In genomic region chr1:160043543-160043942, GRCh38 we compare ENCODE assay signal across 24 cellular contexts. TPM values are rescaled to one million over a fixed set of nuclear protein-coding genes. Genes with fewer than 3 reads are reported as not detected.
DNase-seq lines count a peak whose midpoint lies in the region; ATAC-seq, FAIRE-seq and TF ChIP-seq lines count a peak whose summit lies in the region.
"Had no signal": no experiment of that assay in that cellular context is flagged by ENCODE, and none has a peak within 500 bp of the region (broad histone marks: within the 10 kb centered on the region; RNA-seq: fewer than 3 reads in every experiment).

No MANE protein-coding gene starts in this region.

- no peak overlapping the region for H3K27ac ChIP-seq in HEK293 (ENCODE audit: extremely low read depth, low read depth, low read length)
- peak overlapping the region; percentile 30 for H3K27ac ChIP-seq in temporal lobe (ENCODE audit: low read depth, low read length)
- H3K27ac ChIP-seq: 22Rv1; A549; BLaER1 treated with 17β-estradiol and CSF1 and Interleukin-3, amounts not matched to agents 10 nM and 100 nM; C4-2B had no signal

- DNase-seq in T-helper 17 cell (no peak), islet precursor cell (peak; percentile 25), GM19239 (ENCODE audit: insufficient read length, low spot score) (no peak), kidney tubule cell (ENCODE audit: low spot score) (no peak), G401 (ENCODE audit: low spot score) (no peak)
- DNase-seq: AML-193; Caco-2; Calu3; CD4-positive, alpha-beta T cell; CD8-positive, alpha-beta T cell; DMS79 treated with DMSO at 0.1 percent for 48 hours; GDM1 had no signal

- in situ Hi-C loops in G401 (cut with HindIII; ENCODE audit: low sequenced_read_pairs): no loop called here

- H3K9me3 ChIP-seq in HEK293 (ENCODE audit: control insufficient read depth, insufficient read depth, low read depth, low read length) (no peaks in the 10 kb centered on the region), T-helper 17 cell (ENCODE audit: control insufficient read depth, low read length, poor library complexity, severe bottlenecking) (no peaks in the 10 kb centered on the region)
- H3K9me3 ChIP-seq: A549; BLaER1 treated with 17β-estradiol and CSF1 and Interleukin-3, amounts not matched to agents 10 nM and 100 nM; Caco-2 had no signal

- H3K4me3 ChIP-seq in HEK293 (ENCODE audit: low read depth, low read length): no peak overlapping the region
- H3K4me3 ChIP-seq: A549; BLaER1 treated with 17β-estradiol and CSF1 and Interleukin-3, amounts not matched to agents 10 nM and 100 nM; GM12878 had no signal

- H3K4me1 ChIP-seq in HEK293 (ENCODE audit: control insufficient read depth, insufficient read depth, low read length): no peaks in the 10 kb centered on the region
- H3K4me1 ChIP-seq: Caco-2 had no signal

- H3K27me3 Mint-ChIP-seq in T-helper 17 cell: peaks cover 40% of the 10 kb centered on the region

- no peak for TF ChIP-seq CTCF in HEK293 (tag by site-specific recombination; IDR thresholded peaks at IDR 0.05)

- peaks cover 1% of the 10 kb centered on the region for H3K36me3 Mint-ChIP-seq in T-helper 17 cell (ENCODE audit: low read depth)
- H3K36me3 Mint-ChIP-seq: CD8-positive, alpha-beta T cell had no signal

- ATAC-seq in T-helper 17 cell: no peak
- ATAC-seq: A549; CD8-positive, alpha-beta T cell; GM12878 had no signal

- no peak overlapping the region for H3K27ac Mint-ChIP-seq in T-helper 17 cell
- H3K27ac Mint-ChIP-seq: B cell; CD4-positive, alpha-beta T cell; CD8-positive, alpha-beta T cell had no signal

- peaks cover 13% of the 10 kb centered on the region for H3K4me1 Mint-ChIP-seq in T-helper 17 cell

- POLR2A ChIA-PET in HEK293 (lab: Yijun Ruan, JAX): no interaction called here

- no peak for FAIRE-seq in GM19239 (lab: Jason Lieb, UNC)
- FAIRE-seq: A549, D721Med, GM12878, GM12892, GM18507 had no signal

- no peaks in the 10 kb centered on the region for H3K36me3 ChIP-seq in HEK293 (ENCODE audit: control insufficient read depth in 2 of 2, insufficient read depth in 1 of 2, low read length in 2 of 2)
- H3K36me3 ChIP-seq: BLaER1 treated with 17β-estradiol and CSF1 and Interleukin-3, amounts not matched to agents 10 nM and 100 nM had no signal

- CTCF ChIA-PET in HEK293 (lab: Yijun Ruan, JAX): interaction anchor here (0.6 to 25.0 kb wide), 6 partner anchors 11 to 921 kb away, joined by 3 to 541 read pairs (median 3); partner anchors contain the start of gene KCNJ9

- peak overlapping the region; percentile 10 for H3K4me3 Mint-ChIP-seq in T-helper 17 cell
- H3K4me3 Mint-ChIP-seq: B cell; CD4-positive, alpha-beta T cell; CD8-positive, alpha-beta T cell had no signal

TF ChIP-seq in HEK293, 187 proteins besides CTCF, POLR2A, EP300 and RAD21:
- TF ChIP-seq, protein P1, sequence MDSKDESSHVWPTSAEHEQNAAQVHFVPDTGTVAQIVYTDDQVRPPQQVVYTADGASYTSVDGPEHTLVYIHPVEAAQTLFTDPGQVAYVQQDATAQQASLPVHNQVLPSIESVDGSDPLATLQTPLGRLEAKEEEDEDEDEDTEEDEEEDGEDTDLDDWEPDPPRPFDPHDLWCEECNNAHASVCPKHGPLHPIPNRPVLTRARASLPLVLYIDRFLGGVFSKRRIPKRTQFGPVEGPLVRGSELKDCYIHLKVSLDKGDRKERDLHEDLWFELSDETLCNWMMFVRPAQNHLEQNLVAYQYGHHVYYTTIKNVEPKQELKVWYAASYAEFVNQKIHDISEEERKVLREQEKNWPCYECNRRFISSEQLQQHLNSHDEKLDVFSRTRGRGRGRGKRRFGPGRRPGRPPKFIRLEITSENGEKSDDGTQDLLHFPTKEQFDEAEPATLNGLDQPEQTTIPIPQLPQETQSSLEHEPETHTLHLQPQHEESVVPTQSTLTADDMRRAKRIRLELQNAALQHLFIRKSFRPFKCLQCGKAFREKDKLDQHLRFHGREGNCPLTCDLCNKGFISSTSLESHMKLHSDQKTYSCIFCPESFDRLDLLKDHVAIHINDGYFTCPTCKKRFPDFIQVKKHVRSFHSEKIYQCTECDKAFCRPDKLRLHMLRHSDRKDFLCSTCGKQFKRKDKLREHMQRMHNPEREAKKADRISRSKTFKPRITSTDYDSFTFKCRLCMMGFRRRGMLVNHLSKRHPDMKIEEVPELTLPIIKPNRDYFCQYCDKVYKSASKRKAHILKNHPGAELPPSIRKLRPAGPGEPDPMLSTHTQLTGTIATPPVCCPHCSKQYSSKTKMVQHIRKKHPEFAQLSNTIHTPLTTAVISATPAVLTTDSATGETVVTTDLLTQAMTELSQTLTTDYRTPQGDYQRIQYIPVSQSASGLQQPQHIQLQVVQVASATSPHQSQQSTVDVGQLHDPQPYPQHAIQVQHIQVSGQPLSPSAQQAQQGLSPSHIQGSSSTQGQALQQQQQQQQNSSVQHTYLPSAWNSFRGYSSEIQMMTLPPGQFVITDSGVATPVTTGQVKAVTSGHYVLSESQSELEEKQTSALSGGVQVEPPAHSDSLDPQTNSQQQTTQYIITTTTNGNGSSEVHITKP (tag by site-specific recombination; IDR thresholded peaks at IDR 0.05): peak; percentile 90
- TF ChIP-seq ZNF175 (tag by site-specific recombination; IDR thresholded peaks at IDR 0.05) (no peak), ZNF391 (tag by site-specific recombination; IDR thresholded peaks at IDR 0.05; ENCODE audit: borderline replicate concordance, low read depth) (no peak), MYNN (tag by site-specific recombination; IDR thresholded peaks at IDR 0.05; ENCODE audit: borderline replicate concordance) (no peak), ZNF146 (tag by site-specific recombination; IDR thresholded peaks at IDR 0.05) (no peak)
- TF ChIP-seq, protein P2, sequence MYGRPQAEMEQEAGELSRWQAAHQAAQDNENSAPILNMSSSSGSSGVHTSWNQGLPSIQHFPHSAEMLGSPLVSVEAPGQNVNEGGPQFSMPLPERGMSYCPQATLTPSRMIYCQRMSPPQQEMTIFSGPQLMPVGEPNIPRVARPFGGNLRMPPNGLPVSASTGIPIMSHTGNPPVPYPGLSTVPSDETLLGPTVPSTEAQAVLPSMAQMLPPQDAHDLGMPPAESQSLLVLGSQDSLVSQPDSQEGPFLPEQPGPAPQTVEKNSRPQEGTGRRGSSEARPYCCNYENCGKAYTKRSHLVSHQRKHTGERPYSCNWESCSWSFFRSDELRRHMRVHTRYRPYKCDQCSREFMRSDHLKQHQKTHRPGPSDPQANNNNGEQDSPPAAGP (tag by site-specific recombination; IDR thresholded peaks at IDR 0.05): no peak

RNA-seq across cellular contexts. Expression of gene PIGM, which starts 11.8 kb away (rescaled TPM):
- total RNA-seq in T-helper 17 cell (1 to 10 TPM; 2.7 to 3.0 TPM), temporal lobe (5.9 TPM)
- 2.5 and 3.2 TPM in 2 replicates for total RNA-seq in G401 (2014; rRNA removed; shearing (Covaris generic))

RNA-seq across cellular contexts. Expression of gene KCNJ10, which starts 26.4 kb away (rescaled TPM):
- total RNA-seq in T-helper 17 cell (not detected), temporal lobe (5.9 TPM)
- not detected in 2 replicates for total RNA-seq in G401 (2014; rRNA removed; shearing (Covaris generic))
- total RNA-seq: A172; B cell; Calu3; CD4-positive, alpha-beta T cell; CD8-positive, alpha-beta T cell had no signal

RNA-seq across cellular contexts. Expression of gene KCNJ9, which starts 37.8 kb away (rescaled TPM):
- total RNA-seq in T-helper 17 cell (not detected), temporal lobe (10.6 TPM)
- total RNA-seq in G401 (2014; rRNA removed; shearing (Covaris generic)): not detected in 2 replicates
- total RNA-seq: A172; B cell; Caco-2; Calu3; CD4-positive, alpha-beta T cell; CD8-positive, alpha-beta T cell; GM12878 had no signal

RNA-seq across cellular contexts. Expression of gene IGSF8, which starts 54.9 kb away (rescaled TPM):
- total RNA-seq in T-helper 17 cell (10 to 100 TPM; 29.3 to 36.8 TPM), temporal lobe (43.5 TPM)
- 11.7 and 15.4 TPM in 2 replicates for total RNA-seq in G401 (2014; rRNA removed; shearing (Covaris generic))

Comparison
In these comparisons a context has a peak if more than half of its experiments do, and no peak if none do; other contexts are left out.
1. RNA of gene KCNJ9, which starts 37.8 kb away (total RNA-seq): 10.6 TPM in temporal lobe (single experiment); not detected in T-helper 17 cell and not detected in G401; every median in the first group is over 10 times any median in the second.